ENCODE assay signal across 15 cellular contexts in the genomic region with DNA sequence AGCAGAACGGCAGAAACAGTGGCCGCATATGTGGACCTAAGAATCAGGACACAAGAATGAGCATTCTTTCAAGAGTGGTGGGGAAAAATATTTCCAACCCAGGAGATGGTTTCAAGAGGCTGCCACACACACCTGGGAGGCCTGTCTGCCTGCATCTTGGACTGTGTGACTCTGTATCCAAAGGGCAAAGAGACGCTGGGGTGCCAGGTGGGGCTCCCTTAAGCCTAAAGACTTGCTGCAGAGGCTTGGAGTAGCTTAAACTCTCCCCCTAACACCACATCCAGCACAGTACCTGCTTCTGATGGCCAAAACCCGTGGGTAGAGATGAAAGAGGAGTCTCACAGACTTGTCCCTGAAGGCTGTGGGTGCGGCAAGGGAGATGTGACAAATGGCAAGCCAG. TPM values are rescaled to one million over a fixed set of nuclear protein-coding genes. Genes with fewer than 3 reads are reported as not detected.
DNase-seq lines count a peak whose midpoint lies in the region; ATAC-seq and TF ChIP-seq lines count a peak whose summit lies in the region.
"Had no signal": no experiment of that assay in that cellular context is flagged by ENCODE, and none has a peak within 500 bp of the region (broad histone marks: within the 10 kb centered on the region; RNA-seq: fewer than 3 reads in every experiment).

No MANE protein-coding gene starts in this region.

- peak overlapping the region; percentile 47; the same call in 1 of the 2 replicates for H3K23ac ChIP-seq in IMR-90 (ENCODE audit: low read depth, low read length)

- H3K36me3 ChIP-seq in IMR-90 (ENCODE audit: control insufficient read depth, insufficient read depth, low read length) (no peaks in the 10 kb centered on the region), rectal smooth muscle tissue (ENCODE audit: control insufficient read depth, insufficient read depth, low read length) (no peaks in the 10 kb centered on the region)
- no peaks in the 10 kb centered on the region for H3K36me3 ChIP-seq in effector memory CD4-positive, alpha-beta T cell (ENCODE audit: control insufficient read depth, insufficient read depth, low read length)
- H3K36me3 ChIP-seq: SJCRH30 had no signal

- H2AFZ ChIP-seq in IMR-90 (replicated peaks; ENCODE audit: low read length, poor library complexity): peak overlapping the region; percentile 72

- peaks cover 83% of the 10 kb centered on the region for H3K4me1 Mint-ChIP-seq in CD4-positive, alpha-beta T cell (ENCODE audit: low read depth)

- no peak for TF ChIP-seq CTCF in CD4-positive, alpha-beta T cell (IDR thresholded peaks at IDR 0.05)
- TF ChIP-seq CTCF in IMR-90 (conservative IDR thresholded peaks at IDR 0.05; ENCODE audit: low read depth, low read length): no peak

- peak overlapping the region; percentile 85 for H3K14ac ChIP-seq in IMR-90 (replicated peaks; ENCODE audit: low read depth, low read length)

- H3K27me3 ChIP-seq in CD4-positive, alpha-beta T cell (ENCODE audit: control insufficient read depth, insufficient read depth, low read length): no peaks in the 10 kb centered on the region
- H3K27me3 ChIP-seq in IMR-90 (ENCODE audit: control insufficient read depth, insufficient read depth, low read length) (no peaks in the 10 kb centered on the region), rectal smooth muscle tissue (ENCODE audit: control insufficient read depth, insufficient read depth, low read length) (no peaks in the 10 kb centered on the region)
- H3K27me3 ChIP-seq in effector memory CD4-positive, alpha-beta T cell (replicated peaks; ENCODE audit: control insufficient read depth, insufficient read depth, low read length, poor library complexity, severe bottlenecking): no peaks in the 10 kb centered on the region
- H3K27me3 ChIP-seq: SJCRH30 had no signal

- H3K36me3 Mint-ChIP-seq in CD4-positive, alpha-beta T cell (ENCODE audit: low read depth): peaks cover 16% of the 10 kb centered on the region

- H3K79me1 ChIP-seq in IMR-90 (ENCODE audit: low read depth in 1 of 2, low read length in 2 of 2): peaks cover 0 to 7% of the 10 kb centered on the region in 2 experiments; a peak in 2 of 4 replicates

- H2BK5ac ChIP-seq in IMR-90 (ENCODE audit: low read depth, low read length, poor library complexity, severe bottlenecking): peak overlapping the region; percentile 47

- in situ Hi-C loops in IMR-90 (cut with MboI; ENCODE audit: low sequenced_read_pairs): no loop called here

- no peak for TF ChIP-seq RAD21 in IMR-90 (IDR thresholded peaks at IDR 0.05; ENCODE audit: low read length)

- H3K4me3 ChIP-seq in IMR-90 (ENCODE audit: insufficient read depth, low read depth, low read length) (no peak overlapping the region), rectal smooth muscle tissue (ENCODE audit: low read length) (peak overlapping the region; percentile 58)
- H3K4me3 ChIP-seq in effector memory CD4-positive, alpha-beta T cell (ENCODE audit: insufficient read depth, low read depth, low read length, poor library complexity, severe bottlenecking): peak overlapping the region; percentile 3
- H3K4me3 ChIP-seq: SJCRH30 had no signal

- no peaks in the 10 kb centered on the region for H3K9me3 Mint-ChIP-seq in CD4-positive, alpha-beta T cell
- H3K9me3 Mint-ChIP-seq: activated naive CD4-positive, alpha-beta T cell treated with anti-CD3 and anti-CD28 coated beads, Interleukin-2, amount 10 ng/mL, durations not matched to agents 7 days and 5 days had no signal

- no peaks in the 10 kb centered on the region for H3K27me3 Mint-ChIP-seq in CD4-positive, alpha-beta T cell

- H3K4me1 ChIP-seq in IMR-90 (ENCODE audit: control insufficient read depth, insufficient read depth, low read length) (peaks cover 14% of the 10 kb centered on the region), rectal smooth muscle tissue (ENCODE audit: control insufficient read depth, insufficient read depth, low read length) (peaks cover 21% of the 10 kb centered on the region)
- H3K4me1 ChIP-seq in effector memory CD4-positive, alpha-beta T cell (ENCODE audit: control insufficient read depth, insufficient read depth, low read length, poor library complexity, severe bottlenecking): peaks cover 24% of the 10 kb centered on the region
- H3K4me1 ChIP-seq: SJCRH30 had no signal

- H3K4me3 Mint-ChIP-seq in CD4-positive, alpha-beta T cell: peak overlapping the region; percentile 74
- H3K4me3 Mint-ChIP-seq: activated naive CD4-positive, alpha-beta T cell treated with anti-CD3 and anti-CD28 coated beads, Interleukin-2, amount 10 ng/mL, durations not matched to agents 7 days and 5 days had no signal

- H3K27ac Mint-ChIP-seq in CD4-positive, alpha-beta T cell: peak overlapping the region; percentile 97
- H3K27ac Mint-ChIP-seq: activated naive CD4-positive, alpha-beta T cell treated with anti-CD3 and anti-CD28 coated beads, Interleukin-2, amount 10 ng/mL, durations not matched to agents 7 days and 5 days had no signal

- peak overlapping the region; percentile 81 for H2BK15ac ChIP-seq in IMR-90 (ENCODE audit: low read depth, low read length)

- peak overlapping the region; percentile 95 for H2BK120ac ChIP-seq in IMR-90 (ENCODE audit: low read depth, low read length)

- peak overlapping the region; percentile 86 for H3K4ac ChIP-seq in IMR-90 (ENCODE audit: low read depth, low read length)

- 100% methylated on average over 1 of the region's 5 CpGs; no CpG with 5 or more reads in 1 of the 2 experiments for WGBS in IMR-90 (ENCODE audit: extremely low coverage in 2 of 2, insufficient read length in 1 of 2), 2 experiments

- peak overlapping the region; percentile 90 for H2BK20ac ChIP-seq in IMR-90 (ENCODE audit: low read depth, low read length)

- H3K27ac ChIP-seq in CD4-positive, alpha-beta T cell (ENCODE audit: low read depth, low read length): no peak overlapping the region
- peak overlapping the region; percentile 54 for H3K27ac ChIP-seq in IMR-90 (ENCODE audit: insufficient read depth, low read length)
- peak overlapping the region; percentile 16 for H3K27ac ChIP-seq in effector memory CD4-positive, alpha-beta T cell (ENCODE audit: insufficient read depth, low read length, poor library complexity, severe bottlenecking)
- H3K27ac ChIP-seq in rectal smooth muscle tissue (ENCODE audit: low read depth, low read length): peak overlapping the region; percentile 94
- H3K27ac ChIP-seq: SJCRH30 had no signal

- CTCF ChIA-PET in CD4-positive, alpha-beta T cell (lab: Charles Lee): no interaction called here
- CTCF ChIA-PET in IMR-90 (lab: Yijun Ruan, JAX): no interaction called here

- dilution Hi-C loops in IMR-90 (cut with HindIII; ENCODE audit: low sequenced_read_pairs, unreplicated experiment): no loop called here

- peak overlapping the region; percentile 60 for H4K5ac ChIP-seq in IMR-90 (ENCODE audit: low read depth, low read length)

- peak overlapping the region; percentile 90 for H4K91ac ChIP-seq in IMR-90 (ENCODE audit: insufficient read depth, low read depth, low read length)

- BruUV-seq in IMR-90 (replicated peaks; lab: Mats Ljungman, UMichigan): no TSS peak

- H3K9me1 ChIP-seq in IMR-90 (ENCODE audit: insufficient read depth, low read length): peaks cover 22% of the 10 kb centered on the region

- DNase-seq in CD4-positive, alpha-beta T cell: no peak
- DNase-seq in IMR-90 (no peak), NCI-H1048 (lab: John Stamatoyannopoulos, UW) (no peak), AG08395 (ENCODE audit: low spot score) (no peak)
- no peak for DNase-seq in effector memory CD4-positive, alpha-beta T cell
- DNase-seq: activated naive CD4-positive, alpha-beta T cell treated with anti-CD3 and anti-CD28 coated beads, Interleukin-2, amount 10 ng/mL, durations not matched to agents 7 days and 5 days; DMS79 treated with DMSO at 0.1 percent for 48 hours; glutamatergic neuron; MM.1S; NCI-H510A treated with DMSO at 0.1 percent for 48 hours; SJCRH30 had no signal

- H2AK5ac ChIP-seq in IMR-90 (ENCODE audit: low read depth, low read length): peak overlapping the region; percentile 93

- 0 out of 2 replicates have a peak overlapping the region, but pooled peaks have one; percentile 6 for H3K4me2 ChIP-seq in IMR-90 (ENCODE audit: low read depth, low read length)

- H3K18ac ChIP-seq in IMR-90 (ENCODE audit: low read depth, low read length): peak overlapping the region; percentile 51

- ATAC-seq in CD4-positive, alpha-beta T cell (ENCODE audit: poor library complexity): no peak
- peak; percentile 4 for ATAC-seq in IMR-90 (ENCODE audit: low read depth)
- no peak for ATAC-seq in HG03520 (IDR thresholded peaks at IDR 0.05; ENCODE audit: unreplicated experiment)
- no peak for ATAC-seq in GM18520 (IDR thresholded peaks at IDR 0.05; ENCODE audit: unreplicated experiment)

- no peak for TF ChIP-seq POLR2A in IMR-90 (IDR thresholded peaks at IDR 0.05; ENCODE audit: low read depth, low read length)

- H3K9me3 ChIP-seq in CD4-positive, alpha-beta T cell (ENCODE audit: control insufficient read depth, low read length): no peaks in the 10 kb centered on the region
- no peaks in the 10 kb centered on the region for H3K9me3 ChIP-seq in IMR-90 (ENCODE audit: control insufficient read depth, insufficient read depth, low read length)
- H3K9me3 ChIP-seq in effector memory CD4-positive, alpha-beta T cell (ENCODE audit: control insufficient read depth, low read length): no peaks in the 10 kb centered on the region
- H3K9me3 ChIP-seq: SJCRH30 had no signal

- intact Hi-C loops in CD4-positive, alpha-beta T cell (cut with DNase I, micrococcal nuclease): no loop called here
- intact Hi-C loops in IMR-90 (cut with micrococcal nuclease): no loop called here

- POLR2A ChIA-PET in CD4-positive, alpha-beta T cell (lab: Charles Lee): interaction anchor here (1.0 kb wide), 1 partner anchor 8 kb away, joined by 5 read pairs; no protein-coding TSS in a partner anchor
- POLR2A ChIA-PET in IMR-90 (lab: Charles Lee; ENCODE audit: unreplicated experiment): no interaction called here

- H2AK9ac ChIP-seq in IMR-90 (replicated peaks; ENCODE audit: low read depth, low read length, poor library complexity): peak overlapping the region; percentile 55

- H3K56ac ChIP-seq in IMR-90 (ENCODE audit: extremely low read depth, insufficient read depth, low read length): peak overlapping the region; percentile 63

- peak overlapping the region; percentile 20 for H3K9ac ChIP-seq in IMR-90 (ENCODE audit: low read depth, low read length)
- H3K9ac ChIP-seq in rectal smooth muscle tissue (ENCODE audit: low read length): peak overlapping the region; percentile 49

- H4K8ac ChIP-seq in IMR-90 (ENCODE audit: low read depth in 2 of 2, low read length in 2 of 2): peak overlapping the region; percentile 82 to 89

- H4K20me1 ChIP-seq in IMR-90 (ENCODE audit: insufficient read depth, low read length): no peaks in the 10 kb centered on the region

RNA-seq across cellular contexts. Expression of gene CXCR5, which starts 3.5 kb away (rescaled TPM):
- 10 to 100 TPM; 13.2 to 14.3 TPM for total RNA-seq in CD4-positive, alpha-beta T cell
- total RNA-seq in IMR-90 (2012; rRNA removed): not detected in 2 replicates
- polyA plus RNA-seq in IMR-90 (2012; rRNA removed): not detected in 2 replicates
- not detected in 2 replicates for polyA plus RNA-seq in IMR-90 (2012; cell fraction: cytosol; rRNA removed)
- 0.02 TPM in 1 of 2 replicates, not detected in the other for polyA plus RNA-seq in IMR-90 (2012; cell fraction: nucleus; rRNA removed; ENCODE audit: low replicate concordance)
- total RNA-seq: dermis microvascular lymphatic vessel endothelial cell, SJCRH30 had no signal

RNA-seq across cellular contexts. Expression of gene BCL9L, which starts 38.5 kb away (rescaled TPM):
- 100 to 1,000 TPM; 326 to 332 TPM for total RNA-seq in CD4-positive, alpha-beta T cell
- total RNA-seq in IMR-90 (2012; rRNA removed): 1.7 and 2.3 TPM in 2 replicates
- 17.0 and 21.5 TPM in 2 replicates for polyA plus RNA-seq in IMR-90 (2012; rRNA removed)
- polyA plus RNA-seq in IMR-90 (2012; cell fraction: cytosol; rRNA removed): 11.8 and 20.1 TPM in 2 replicates
- 30.5 and 55.8 TPM in 2 replicates for polyA plus RNA-seq in IMR-90 (2012; cell fraction: nucleus; rRNA removed; ENCODE audit: low replicate concordance)

Comparison
In these comparisons a context has a peak if more than half of its experiments do, and no peak if none do; other contexts are left out.
1. RNA of gene CXCR5, which starts 3.5 kb away (total RNA-seq): 13.2 to 14.3 TPM in CD4-positive, alpha-beta T cell; not detected in IMR-90; every median in the first group is over 10 times any median in the second.
2. RNA of gene BCL9L, which starts 38.5 kb away (total RNA-seq): 326 to 332 TPM in CD4-positive, alpha-beta T cell; 1.7 to 2.3 TPM in IMR-90; every median in the first group is over 10 times any median in the second.